ENCODE assay signal across 19 cellular contexts in genomic region chr16:10090816-10091215, GRCh38.
"Had no signal": no experiment of that assay in that cellular context is flagged by ENCODE, and none has a peak within 500 bp of the region (broad histone marks: within the 10 kb centered on the region; RNA-seq: fewer than 3 reads in every experiment).

No MANE protein-coding gene starts in this region.

- H3K9me3 ChIP-seq: adrenal gland, transverse colon, vagina had no signal

- H3K36me3 ChIP-seq: adrenal gland, left lung, transverse colon, vagina had no signal

- H3K79me2 ChIP-seq: hepatocyte had no signal

- H2AFZ ChIP-seq: hepatocyte had no signal

- H3K27ac ChIP-seq: adrenal gland, hepatocyte, left lung, transverse colon, vagina had no signal

- H3K4me3 Mint-ChIP-seq: activated naive CD4-positive, alpha-beta T cell treated with anti-CD3 and anti-CD28 coated beads, Interleukin-2, amount 50 U/mL, for 24 hours; brain; dendritic cell treated with granulocyte-macrophage colony-stimulating factor and Interleukin-4, amounts not matched to agents 40 ng/mL and 50 ng/mL, for 4 days; memory B cell; naive thymus-derived CD8-positive, alpha-beta T cell; stimulated activated naive B cell treated with anti-CD40 and anti-IgM and Interleukin-4, amounts not matched to agents 10 μg/mL and 1 μg/mL and 100 μg/mL, for 72 hours had no signal

- H3K4me1 ChIP-seq: adrenal gland, left lung, transverse colon, vagina had no signal

- H3K4me3 ChIP-seq: adrenal gland, hepatocyte, left lung, transverse colon, vagina had no signal

- H3K27me3 Mint-ChIP-seq: dendritic cell treated with granulocyte-macrophage colony-stimulating factor and Interleukin-4, amounts not matched to agents 40 ng/mL and 50 ng/mL, for 4 days had no signal

- DNase-seq: activated CD4-positive, CD25-positive, alpha-beta regulatory T cell treated with anti-CD3 and anti-CD28 coated beads, Interleukin-2, amount 50 U/mL, for 72 hours; adrenal gland; effector memory CD4-positive, alpha-beta T cell; islet precursor cell; left lung; naive thymus-derived CD8-positive, alpha-beta T cell; retina; stimulated activated CD4-positive, alpha-beta T cell treated with anti-CD3 and anti-CD28 coated beads, Interleukin-4, amount 100 ng/mL, for 1 hour; stimulated activated naive B cell treated with anti-CD40 and anti-IgM and Interleukin-4, amounts not matched to agents 10 μg/mL and 1 μg/mL and 100 μg/mL, for 72 hours; substantia nigra; SW 1271; transverse colon had no signal

- ATAC-seq: left lung; naive thymus-derived CD8-positive, alpha-beta T cell; stimulated activated naive B cell treated with anti-CD40 and anti-IgM and Interleukin-4, amounts not matched to agents 10 μg/mL and 1 μg/mL and 100 μg/mL, for 72 hours had no signal

- H3K9me3 Mint-ChIP-seq: activated naive CD4-positive, alpha-beta T cell treated with anti-CD3 and anti-CD28 coated beads, Interleukin-2, amount 50 U/mL, for 24 hours; activated T-helper 2 cell treated with anti-CD3 and anti-CD28 coated beads, Interferon-gamma antibody, Interleukin-2, Interleukin-4, amounts not matched to agents 10 μg/mL and 5 μg/mL and 100 μg/mL, durations not matched to agents 14 hours and 24 hours and 36 hours; dendritic cell treated with granulocyte-macrophage colony-stimulating factor and Interleukin-4, amounts not matched to agents 40 ng/mL and 50 ng/mL, for 4 days had no signal

- H3K4me2 ChIP-seq: hepatocyte had no signal

- H3K27ac Mint-ChIP-seq: activated naive CD4-positive, alpha-beta T cell treated with anti-CD3 and anti-CD28 coated beads, Interleukin-2, amount 50 U/mL, for 24 hours; activated T-helper 2 cell treated with anti-CD3 and anti-CD28 coated beads, Interferon-gamma antibody, Interleukin-2, Interleukin-4, amounts not matched to agents 10 μg/mL and 5 μg/mL and 100 μg/mL, durations not matched to agents 14 hours and 24 hours and 36 hours; brain; dendritic cell treated with granulocyte-macrophage colony-stimulating factor and Interleukin-4, amounts not matched to agents 40 ng/mL and 50 ng/mL, for 4 days; memory B cell; naive thymus-derived CD8-positive, alpha-beta T cell; stimulated activated naive B cell treated with anti-CD40 and anti-IgM and Interleukin-4, amounts not matched to agents 10 μg/mL and 1 μg/mL and 100 μg/mL, for 72 hours had no signal

- H3K4me1 Mint-ChIP-seq: activated naive CD4-positive, alpha-beta T cell treated with anti-CD3 and anti-CD28 coated beads, Interleukin-2, amount 50 U/mL, for 24 hours; memory B cell; naive thymus-derived CD8-positive, alpha-beta T cell; stimulated activated naive B cell treated with anti-CD40 and anti-IgM and Interleukin-4, amounts not matched to agents 10 μg/mL and 1 μg/mL and 100 μg/mL, for 72 hours had no signal

- H3K36me3 Mint-ChIP-seq: brain; memory B cell; stimulated activated naive B cell treated with anti-CD40 and anti-IgM and Interleukin-4, amounts not matched to agents 10 μg/mL and 1 μg/mL and 100 μg/mL, for 72 hours had no signal

- H3K27me3 ChIP-seq: adrenal gland, hepatocyte, left lung, transverse colon, vagina had no signal
